15 cellular contexts compared by ENCODE assay signal in genomic region chr6:89048985-89049384, GRCh38. TPM values are rescaled to one million over a fixed set of nuclear protein-coding genes. Genes with fewer than 3 reads are reported as not detected.
DNase-seq lines count a peak whose midpoint lies in the region; TF ChIP-seq lines count a peak whose summit lies in the region.
"Had no signal": no experiment of that assay in that cellular context is flagged by ENCODE, and none has a peak within 500 bp of the region (broad histone marks: within the 10 kb centered on the region; RNA-seq: fewer than 3 reads in every experiment).

No MANE protein-coding gene starts in this region.

- in situ Hi-C loops in GM23248 (cut with MboI): no loop called here

- DNase-seq in GM23248 (peak; percentile 65), M059J (ENCODE audit: low read depth) (peak; percentile 31), cardiac fibroblast (ENCODE audit: low read depth in 2 of 2) (peak; percentile 78 to 81), myocyte (ENCODE audit: low read depth) (peak; percentile 11), NCI-H1417 treated with DMSO at 0.1 percent for 48 hours (lab: John Stamatoyannopoulos, UW) (no peak), SKM-1 treated with dmso at 0.1 percent for 144 hours (lab: John Stamatoyannopoulos, UW; ENCODE audit: unreplicated experiment) (no peak)
- DNase-seq in NK-92 treated with Interleukin-12 subunit alpha and Interleukin-12 subunit beta, amount 100 ng/mL, for 24 hours (lab: John Stamatoyannopoulos, UW): no peak
- DNase-seq: activated T-cell treated with anti-CD3 and anti-CD28 coated beads, Interleukin-2, amount 50 U/mL, for 72 hours; NCI-H1436; NCI-H524; Peyer's patch; stimulated activated naive CD4-positive, alpha-beta T cell; upper lobe of right lung had no signal

- H3K4me3 ChIP-seq in GM23248 (no peak overlapping the region), cardiac fibroblast (replicated peaks in 1 of 2; ENCODE audit: low read depth in 2 of 2, low read length in 2 of 2) (no peak overlapping the region)
- H3K4me3 ChIP-seq: Peyer's patch, smooth muscle cell, upper lobe of right lung had no signal

- 42 to 57% methylated on average over 1 of the region's 1 CpG for WGBS in GM23248 (ENCODE audit: low coverage in 1 of 2, low lambda C conversion rate in 2 of 2, missing lambda C conversion rate in 2 of 2), 2 experiments

- no peak overlapping the region for H2AFZ ChIP-seq in GM23248

- peaks cover 6% of the 10 kb centered on the region; the same call in 1 of the 2 replicates for H3F3A ChIP-seq in GM23248 (ENCODE audit: insufficient read depth)

- no peaks in the 10 kb centered on the region for H3K9me3 ChIP-seq in GM23248 (ENCODE audit: low read depth)
- H3K9me3 ChIP-seq: Peyer's patch, upper lobe of right lung had no signal

- H3K27me3 ChIP-seq in GM23248 (replicated peaks; ENCODE audit: insufficient read depth): no peaks in the 10 kb centered on the region
- H3K27me3 ChIP-seq: Peyer's patch, upper lobe of right lung had no signal

- peaks cover 28% of the 10 kb centered on the region for H3K4me1 ChIP-seq in GM23248 (ENCODE audit: insufficient read depth)
- H3K4me1 ChIP-seq: Peyer's patch had no signal

- no peaks in the 10 kb centered on the region for H3K79me2 ChIP-seq in GM23248 (ENCODE audit: insufficient read depth)

- H4K20me1 ChIP-seq in GM23248 (ENCODE audit: insufficient read depth): no peaks in the 10 kb centered on the region

- H3K4me2 ChIP-seq in GM23248 (ENCODE audit: unreplicated experiment): no peak overlapping the region
- H3K4me2 ChIP-seq: smooth muscle cell had no signal

- H3K27ac ChIP-seq in GM23248: no peak overlapping the region
- H3K27ac ChIP-seq: epithelial cell of prostate, Peyer's patch, upper lobe of right lung had no signal

- no peaks in the 10 kb centered on the region for H3K36me3 ChIP-seq in GM23248 (ENCODE audit: low read depth)
- H3K36me3 ChIP-seq: Peyer's patch, upper lobe of right lung had no signal

- no peak overlapping the region for H3K9ac ChIP-seq in GM23248

- H3K9me2 ChIP-seq in GM23248 (ENCODE audit: insufficient read depth): no peaks in the 10 kb centered on the region

- no peak for TF ChIP-seq CTCF in cardiac fibroblast (IDR thresholded peaks at IDR 0.05; ENCODE audit: low read depth, low read length)

RNA-seq across cellular contexts. Expression of gene PNRC1, which starts 31.6 kb away (rescaled TPM):
- 51.3 and 57.9 TPM in 2 replicates for total RNA-seq in GM23248 (2014; rRNA removed; shearing (Covaris generic))
- 102 and 103 TPM in 2 replicates for polyA plus RNA-seq in GM23248 (2016; fragmentation: Nextera tagmentation; extraction: Ambion mirVana)
- 20.3 and 31.1 TPM in 2 replicates for total RNA-seq in M059J (2014; rRNA removed; shearing (Covaris generic))
- total RNA-seq in myocyte: 81.7 and 85.3 TPM in 2 replicates
- 46.1 TPM for polyA plus RNA-seq in myocyte (2012)

Comparison
In these comparisons a context has a peak if more than half of its experiments do, and no peak if none do; other contexts are left out.
1. DNase-seq: peak in GM23248 (single experiment), M059J (single experiment), cardiac fibroblast (2 of 2) and myocyte (single experiment); none in NK-92 treated with Interleukin-12 subunit alpha and Interleukin-12 subunit beta, amount 100 ng/mL, for 24 hours (single experiment), NCI-H1417 treated with DMSO at 0.1 percent for 48 hours (single experiment) and SKM-1 treated with dmso at 0.1 percent for 144 hours (single experiment).